ENCODE assay signal across 9 cellular contexts in the genomic region with DNA sequence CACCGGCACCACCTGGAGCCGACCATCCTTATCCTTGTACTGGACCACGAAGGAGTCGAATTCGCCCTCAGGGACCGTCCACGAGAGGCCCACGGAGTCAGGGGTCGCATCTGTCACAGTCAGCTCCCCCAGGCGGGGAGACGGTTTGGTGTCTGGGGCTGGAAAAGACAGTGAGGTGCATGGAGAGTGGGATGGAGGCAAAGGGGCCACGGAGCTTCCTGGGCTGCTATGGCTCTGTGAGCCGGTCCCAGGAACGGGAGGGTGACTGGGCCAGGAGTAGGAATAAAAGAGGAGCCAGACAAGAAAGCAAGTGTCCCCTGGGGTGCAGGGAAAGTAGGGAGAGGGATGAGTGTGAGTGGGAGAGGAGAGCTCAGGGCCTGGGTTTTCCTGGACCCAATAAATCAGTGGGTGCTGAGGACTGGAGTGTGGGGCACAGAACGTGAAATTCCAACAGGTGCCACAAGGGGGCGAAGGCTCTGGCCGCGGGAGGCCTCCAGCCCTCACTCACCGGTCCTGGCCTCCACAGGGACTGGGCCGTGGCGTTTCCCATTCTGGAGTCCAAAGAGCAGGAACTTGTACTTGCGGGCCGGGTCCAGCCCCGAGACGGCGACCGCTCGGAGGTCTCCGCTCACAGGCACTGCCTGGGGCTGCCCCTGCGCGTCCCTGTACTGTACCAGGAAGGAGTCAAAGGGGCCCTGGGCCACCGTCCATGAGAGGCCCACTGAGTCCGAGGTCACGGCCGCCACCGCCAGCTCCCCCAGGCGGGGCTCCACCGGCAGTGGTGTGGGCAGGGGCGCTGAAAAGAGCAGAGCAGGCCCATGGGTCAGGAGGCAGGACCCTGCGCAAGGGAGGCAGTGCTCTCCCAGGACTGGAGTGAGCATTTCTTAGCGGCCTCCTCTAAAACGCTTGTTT. TPM values are rescaled to one million over a fixed set of nuclear protein-coding genes. Genes with fewer than 3 reads are reported as not detected.
DNase-seq lines count a peak whose midpoint lies in the region; ATAC-seq and TF ChIP-seq lines count a peak whose summit lies in the region.
"Had no signal": no experiment of that assay in that cellular context is flagged by ENCODE, and none has a peak within 500 bp of the region (broad histone marks: within the 10 kb centered on the region; RNA-seq: fewer than 3 reads in every experiment).

No MANE protein-coding gene starts in this region.

- no peak overlapping the region for H3K27ac Mint-ChIP-seq in T-helper 17 cell
- H3K27ac Mint-ChIP-seq: T-helper 1 cell treated with Interleukin-12 subunit alpha and Interleukin-12 subunit beta and Interleukin-4 antibody, amounts not matched to agents 30 μg/mL and 1 μg/mL, for 36 hours had no signal

- H3K4me1 Mint-ChIP-seq in T-helper 17 cell, result peaks cover 8% of the 10 kb centered on the region

- H3K4me3 ChIP-seq in hepatocyte, result no peak overlapping the region
- H3K4me3 ChIP-seq in skeletal muscle tissue (ENCODE audit: low read length in 3 of 3), result no peak overlapping the region

- peak; percentile 70 for TF ChIP-seq CTCF in hepatocyte (IDR thresholded peaks at IDR 0.05; ENCODE audit: poor library complexity)

- H3K79me2 ChIP-seq in hepatocyte, result no peaks in the 10 kb centered on the region

- H3K27ac ChIP-seq in hepatocyte, result no peak overlapping the region
- peak overlapping the region; percentile 76 for H3K27ac ChIP-seq in skeletal muscle tissue (ENCODE audit: low read depth, low read length)

- no peaks in the 10 kb centered on the region for H4K20me1 ChIP-seq in hepatocyte (ENCODE audit: insufficient read depth, poor library complexity, severe bottlenecking)

- WGBS in hepatocyte (ENCODE audit: low lambda C conversion rate, missing lambda C conversion rate), result 61% methylated on average over 40 of the region's 42 CpGs

- H3K9me2 ChIP-seq in hepatocyte (replicated peaks; ENCODE audit: insufficient read depth), result no peaks in the 10 kb centered on the region

- H3K4me2 ChIP-seq in hepatocyte, result no peak overlapping the region

- H3K4me3 Mint-ChIP-seq in T-helper 17 cell, result peak overlapping the region; percentile 52
- H3K4me3 Mint-ChIP-seq: T-helper 1 cell treated with Interleukin-12 subunit alpha and Interleukin-12 subunit beta and Interleukin-4 antibody, amounts not matched to agents 30 μg/mL and 1 μg/mL, for 36 hours had no signal

- H3K27me3 ChIP-seq in hepatocyte (no peaks in the 10 kb centered on the region), skeletal muscle tissue (ENCODE audit: control insufficient read depth in 3 of 3, insufficient read depth in 3 of 3, low read length in 3 of 3) (no peaks in the 10 kb centered on the region)

- H3K4me1 ChIP-seq in hepatocyte (ENCODE audit: insufficient read depth), result peaks cover 6% of the 10 kb centered on the region
- peaks cover 20 to 22% (median 22%) of the 10 kb centered on the region in 3 donors for H3K4me1 ChIP-seq in skeletal muscle tissue (ENCODE audit: control insufficient read depth in 3 of 3, insufficient read depth in 3 of 3, low read length in 3 of 3)

- H3K36me3 Mint-ChIP-seq in T-helper 17 cell (ENCODE audit: low read depth), result peaks cover 2% of the 10 kb centered on the region

- H3K36me3 ChIP-seq in hepatocyte (replicated peaks; ENCODE audit: insufficient read depth, low read depth) (no peaks in the 10 kb centered on the region), skeletal muscle tissue (ENCODE audit: control insufficient read depth in 3 of 3, insufficient read depth in 3 of 3, low read length in 3 of 3) (peaks cover 0 to 3% (median 0%) of the 10 kb centered on the region in 3 donors)

- peak overlapping the region in 1 of 3 donors; percentile 54 for H3K9ac ChIP-seq in skeletal muscle tissue (ENCODE audit: low read depth in 1 of 3, low read length in 3 of 3)

- H3K9me3 ChIP-seq in T-helper 17 cell (ENCODE audit: control insufficient read depth, low read length, poor library complexity, severe bottlenecking) (no peaks in the 10 kb centered on the region), hepatocyte (ENCODE audit: low read depth) (no peaks in the 10 kb centered on the region), skeletal muscle tissue (ENCODE audit: control insufficient read depth in 3 of 3, low read length in 3 of 3) (no peaks in the 10 kb centered on the region)

- H3K27me3 Mint-ChIP-seq in T-helper 17 cell, result peaks cover 13% of the 10 kb centered on the region

- ATAC-seq in T-helper 17 cell, result peak; percentile 82
- ATAC-seq in GM21723 (IDR thresholded peaks at IDR 0.05; ENCODE audit: unreplicated experiment), result no peak
- ATAC-seq in HG03342 (IDR thresholded peaks at IDR 0.05; ENCODE audit: unreplicated experiment), result no peak

- no peak overlapping the region for H2AFZ ChIP-seq in hepatocyte

- DNase-seq in COR-L47 (lab: John Stamatoyannopoulos, UW) (peak; percentile 37), HT-29 (ENCODE audit: low spot score) (peak; percentile 74), T-helper 17 cell (peak; percentile 44 to 67 (median 45)), anterior cingulate cortex (lab: John Stamatoyannopoulos, UW) (peak in 39 of 58 donors; percentile 1 to 64 (median 27)), hepatocyte (ENCODE audit: low spot score) (peak; percentile 79)

RNA-seq across cellular contexts. Expression of gene CYP21A2, which starts 9.9 kb away (rescaled TPM):
- total RNA-seq in HT-29 (2014; rRNA removed; shearing (Covaris generic)), result not detected in 2 replicates
- under 1 TPM; 0.35 to 0.76 TPM for total RNA-seq in T-helper 17 cell
- 0.12 and 1.4 TPM in 2 replicates for total RNA-seq in hepatocyte
- polyA plus RNA-seq in hepatocyte, result 1.7 and 2.4 TPM in 2 replicates
- total RNA-seq in skeletal muscle tissue, result not detected

RNA-seq across cellular contexts. Expression of gene C4B, which starts 33.5 kb away (rescaled TPM):
- 1.4 and 1.9 TPM in 2 replicates for total RNA-seq in HT-29 (2014; rRNA removed; shearing (Covaris generic))
- 1 to 10 TPM; 2.2 to 3.7 TPM for total RNA-seq in T-helper 17 cell
- total RNA-seq in hepatocyte, result 57.5 and 68.9 TPM in 2 replicates
- 78.0 and 80.0 TPM in 2 replicates for polyA plus RNA-seq in hepatocyte
- total RNA-seq in skeletal muscle tissue, result 18.3 TPM

Comparison
In these comparisons a context has a peak if more than half of its experiments do, and no peak if none do; other contexts are left out.
1. DNase-seq: peak in every context shown above with its lines; median percentile 79 in hepatocyte; 74 in HT-29; 45 in T-helper 17 cell; 37 in COR-L47; 27 in anterior cingulate cortex.